Comparison of ENCODE assay signal across 8 cellular contexts in the genomic region with DNA sequence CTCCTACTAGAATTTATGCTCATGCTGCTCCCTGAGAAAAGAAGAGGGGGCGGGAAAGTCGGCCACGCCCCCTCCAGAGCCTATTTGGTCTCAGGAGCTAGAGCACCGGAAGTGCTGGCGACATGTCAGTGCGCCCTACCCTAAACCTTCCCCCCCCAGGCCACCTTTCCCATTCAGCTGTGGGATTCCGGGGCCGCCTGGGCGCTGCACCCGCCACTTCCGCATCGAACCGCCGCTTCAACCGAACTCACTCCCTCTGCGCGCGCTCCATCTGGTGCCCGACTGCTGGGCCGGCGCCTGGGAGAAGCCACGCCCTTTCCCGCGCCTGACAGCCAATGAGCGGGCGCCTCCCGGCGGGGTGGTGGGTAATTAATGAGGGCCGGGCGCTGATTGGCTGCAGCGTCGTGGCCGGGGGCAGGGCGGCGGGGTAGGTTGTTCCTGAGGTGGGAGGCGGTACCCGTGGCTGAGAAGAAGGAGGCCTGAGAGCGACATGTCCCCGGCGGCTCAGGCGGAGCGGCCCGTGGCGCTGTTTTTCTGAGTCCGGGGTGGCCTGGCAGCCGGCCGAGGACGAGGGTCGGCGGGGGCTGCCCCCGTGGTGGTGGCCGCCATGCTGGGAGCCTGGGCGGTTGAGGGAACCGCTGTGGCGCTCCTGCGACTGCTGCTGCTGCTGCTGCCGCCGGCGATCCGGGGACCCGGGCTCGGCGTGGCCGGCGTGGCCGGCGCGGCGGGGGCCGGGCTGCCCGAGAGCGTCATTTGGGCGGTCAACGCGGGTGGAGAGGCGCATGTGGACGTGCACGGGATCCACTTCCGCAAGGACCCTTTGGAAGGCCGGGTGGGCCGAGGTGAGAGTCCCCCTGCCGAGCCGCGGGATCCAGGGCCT. TPM values are rescaled to one million over a fixed set of nuclear protein-coding genes. Genes with fewer than 3 reads are reported as not detected.
A peak's percentile ranks its signal among the peaks of the same experiment; 100 is the strongest.
DNase-seq lines count a peak whose midpoint lies in the region; ATAC-seq, FAIRE-seq and TF ChIP-seq lines count a peak whose summit lies in the region.

A gene with protein sequence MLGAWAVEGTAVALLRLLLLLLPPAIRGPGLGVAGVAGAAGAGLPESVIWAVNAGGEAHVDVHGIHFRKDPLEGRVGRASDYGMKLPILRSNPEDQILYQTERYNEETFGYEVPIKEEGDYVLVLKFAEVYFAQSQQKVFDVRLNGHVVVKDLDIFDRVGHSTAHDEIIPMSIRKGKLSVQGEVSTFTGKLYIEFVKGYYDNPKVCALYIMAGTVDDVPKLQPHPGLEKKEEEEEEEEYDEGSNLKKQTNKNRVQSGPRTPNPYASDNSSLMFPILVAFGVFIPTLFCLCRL (plus strand): TSS at position 460 of the 880 bp plus-strand sequence. CDS start 148 bp downstream, at position 608.

- peaks cover 23% of the 10 kb centered on the region for H4K20me1 ChIP-seq in HepG2 (ENCODE audit: insufficient read depth, low read length)

- CTCF ChIA-PET in HepG2 (lab: Yijun Ruan, JAX; ENCODE audit: low intra/inter-chr PET ratio, low total read pairs) = no interaction called here

- in situ Hi-C loops in HepG2 (cut with HindIII; ENCODE audit: extremely low pct_ligation_motif_present, low pct_unique_long_range_greater_than_20kb) = no loop called here

- H3K27ac Mint-ChIP-seq in CD4-positive, CD25-positive, alpha-beta regulatory T cell = peak within 1 kb of the TSS; percentile 77 to 96 (median 94)

- 0% methylated on average over 3 of the region's 84 CpGs for WGBS in HepG2 (ENCODE audit: low lambda C conversion rate)

- no peaks in the 10 kb centered on the region for H3K9me3 ChIP-seq in CD4-positive, CD25-positive, alpha-beta regulatory T cell (ENCODE audit: control insufficient read depth in 2 of 2, low read length in 2 of 2)
- no peaks in the 10 kb centered on the region for H3K9me3 ChIP-seq in HepG2 (ENCODE audit: low read length)

- TF ChIP-seq POLR2A in HepG2 (IDR thresholded peaks at IDR 0.05; ENCODE audit: insufficient read depth in 1 of 2, low read depth in 2 of 2, low read length in 2 of 2) = peak; percentile 65 to 91

- peak within 1 kb of the TSS; percentile 98 for H3K4me2 ChIP-seq in HepG2 (ENCODE audit: low read depth, low read length)

- H2AFZ ChIP-seq in HepG2 (ENCODE audit: low read length) = peak within 1 kb of the TSS; percentile 71

- no peak for FAIRE-seq in HepG2 (lab: Jason Lieb, UNC)

- no TSS peak for BruUV-seq in HepG2 (replicated peaks; lab: Mats Ljungman, UMichigan)

- no peaks in the 10 kb centered on the region for H3K36me3 Mint-ChIP-seq in CD4-positive, CD25-positive, alpha-beta regulatory T cell

- H3K79me2 ChIP-seq in HepG2 (ENCODE audit: insufficient read depth, low read length) = peaks cover 48% of the 10 kb centered on the region

- DNase-seq in CD4-positive, CD25-positive, alpha-beta regulatory T cell = peak; percentile 98 to 100 (median 99)
- DNase-seq in NCI-H774 (lab: John Stamatoyannopoulos, UW) (peak; percentile 98), dermis blood vessel endothelial cell (peak; percentile 98), HepG2 (ENCODE audit: low spot score) (peak; percentile 94)
- DNase-seq in activated CD4-positive, alpha-beta T cell treated with anti-CD3 and anti-CD28 coated beads, Interleukin-2, amount 50 U/mL, for 4 hours = peak; percentile 98 to 99
- peak; percentile 99 for DNase-seq in stimulated activated CD4-positive, alpha-beta T cell treated with anti-CD3 and anti-CD28 coated beads, Interleukin-4, amount 100 ng/mL, for 1 hour

- TF ChIP-seq RAD21 in HepG2 (CRISPR knock-in tag; IDR thresholded peaks at IDR 0.05) = peak; percentile 63

- POLR2A ChIA-PET in HepG2 (lab: Yijun Ruan, JAX) = interaction anchor here (0.6 to 1.4 kb wide), 8 partner anchors 23 to 294 kb away, joined by 3 to 4 read pairs (median 3); partner anchors contain the start of genes HNF1A, POP5 and UNC119B

- peaks cover 4 to 43% (median 30%) of the 10 kb centered on the region in 4 donors for H3K4me1 Mint-ChIP-seq in CD4-positive, CD25-positive, alpha-beta regulatory T cell

- H3K4me3 ChIP-seq in CD4-positive, CD25-positive, alpha-beta regulatory T cell (ENCODE audit: low read depth, low read length) = peak within 1 kb of the TSS; percentile 84
- H3K4me3 ChIP-seq in HepG2 (replicated peaks in 1 of 3; ENCODE audit: insufficient read depth in 1 of 3, low read depth in 2 of 3, low read length in 3 of 3) = peak within 1 kb of the TSS; percentile 83 to 91 (median 86)

- peaks cover 26% of the 10 kb centered on the region for H3K4me1 ChIP-seq in CD4-positive, CD25-positive, alpha-beta regulatory T cell (ENCODE audit: control insufficient read depth, insufficient read depth, low read length, poor library complexity, severe bottlenecking)
- peaks cover 51% of the 10 kb centered on the region for H3K4me1 ChIP-seq in HepG2 (ENCODE audit: insufficient read depth, low read length)

- TF ChIP-seq CTCF in HepG2 (CRISPR knock-in tag; IDR thresholded peaks at IDR 0.05) = peak; percentile 59

- H3K27ac ChIP-seq in CD4-positive, CD25-positive, alpha-beta regulatory T cell (ENCODE audit: insufficient read depth, low read length, poor library complexity, severe bottlenecking) = peak within 1 kb of the TSS; percentile 89
- peak within 1 kb of the TSS; percentile 94 for H3K27ac ChIP-seq in HepG2 (ENCODE audit: extremely low read length, insufficient read depth, low read length)

- ATAC-seq in CD4-positive, CD25-positive, alpha-beta regulatory T cell (ENCODE audit: low read depth in 2 of 2) = peak; percentile 82
- peak; percentile 71 for ATAC-seq in GM19395 (IDR thresholded peaks at IDR 0.05; ENCODE audit: unreplicated experiment)
- ATAC-seq in HG03565 (IDR thresholded peaks at IDR 0.05; ENCODE audit: unreplicated experiment) = peak; percentile 44
- peak; percentile 87 for ATAC-seq in HepG2

- TF ChIP-seq EP300 in HepG2 (IDR thresholded peaks at IDR 0.05; ENCODE audit: low read depth in 2 of 2, low read length in 2 of 2) (no peak; a peak in 1 of 4 replicates), HepG2 (CRISPR knock-in tag; IDR thresholded peaks at IDR 0.05; ENCODE audit: borderline replicate concordance) (peak; percentile 63)

- H3K36me3 ChIP-seq in CD4-positive, CD25-positive, alpha-beta regulatory T cell (ENCODE audit: control insufficient read depth, insufficient read depth, low read length) = no peaks in the 10 kb centered on the region
- no peaks in the 10 kb centered on the region for H3K36me3 ChIP-seq in HepG2 (replicated peaks in 1 of 2; ENCODE audit: control insufficient read depth in 1 of 2, insufficient read depth in 2 of 2, low read length in 2 of 2)

- H3K27me3 ChIP-seq in CD4-positive, CD25-positive, alpha-beta regulatory T cell (ENCODE audit: control insufficient read depth, insufficient read depth, low read length) = no peaks in the 10 kb centered on the region
- H3K27me3 ChIP-seq in HepG2 (ENCODE audit: control insufficient read depth in 1 of 2, insufficient read depth in 2 of 2, low read length in 2 of 2) = no peaks in the 10 kb centered on the region

- H3K9ac ChIP-seq in HepG2 (ENCODE audit: insufficient read depth, low read depth, low read length) = peak within 1 kb of the TSS; percentile 85

- intact Hi-C loops in HepG2 (cut with micrococcal nuclease; ENCODE audit: unreplicated experiment) = loop anchor here (5.0 kb wide), 2 partner anchors 40 to 1390 kb away; partner anchors contain the start of gene MLXIP

- peak within 1 kb of the TSS; percentile 94 to 99 (median 98) for H3K4me3 Mint-ChIP-seq in CD4-positive, CD25-positive, alpha-beta regulatory T cell

- no peaks in the 10 kb centered on the region for H3K9me3 Mint-ChIP-seq in CD4-positive, CD25-positive, alpha-beta regulatory T cell

- peaks cover 7% of the 10 kb centered on the region for H3K27me3 Mint-ChIP-seq in CD4-positive, CD25-positive, alpha-beta regulatory T cell

TF ChIP-seq in HepG2, 621 proteins besides CTCF, POLR2A, EP300 and RAD21 (continues in another document):
- no peak for TF ChIP-seq MYNN (CRISPR knock-in tag; IDR thresholded peaks at IDR 0.05; ENCODE audit: low read depth)
- TF ChIP-seq SOX13 (IDR thresholded peaks at IDR 0.05) = no peak; the same call in 1 of the 2 replicates
- TF ChIP-seq SOX13 (CRISPR knock-in tag; conservative IDR thresholded peaks at IDR 0.05 in 1 of 2, IDR thresholded peaks at IDR 0.05 in 1 of 2) = no peak; a peak in 1 of 4 replicates

RNA-seq across cellular contexts. Expression of the gene that starts here (rescaled TPM):
- 28.2 TPM for total RNA-seq in CD4-positive, CD25-positive, alpha-beta regulatory T cell
- 10 to 100 TPM; 41.0 to 61.4 (median 44.7) TPM for polyA plus RNA-seq in CD4-positive, CD25-positive, alpha-beta regulatory T cell
- 46.5 and 75.1 TPM in 2 replicates for total RNA-seq in dermis blood vessel endothelial cell
- total RNA-seq in HepG2 (2016; rRNA removed; fragmentation: Illumina TruSeq; extraction: Trizol) = 95.5 and 156 TPM in 2 replicates
- 31.1 and 43.3 TPM in 2 replicates for total RNA-seq in HepG2 (2016; cell fraction: cytosol; rRNA removed; fragmentation: Illumina TruSeq; extraction: Trizol; ENCODE audit: low read depth)
- 92.5 and 153 TPM in 2 replicates for total RNA-seq in HepG2 (2016; cell fraction: insoluble cytoplasmic fraction; rRNA removed; fragmentation: Illumina TruSeq; extraction: Trizol)
- total RNA-seq in HepG2 (2016; cell fraction: membrane; rRNA removed; fragmentation: Illumina TruSeq; extraction: Trizol) = 74.8 and 84.9 TPM in 2 replicates
- 133 and 164 TPM in 2 replicates for total RNA-seq in HepG2 (2016; cell fraction: nucleus; rRNA removed; fragmentation: Illumina TruSeq; extraction: Trizol)
- 35.3 and 49.8 TPM in 2 replicates for polyA plus RNA-seq in HepG2 (2011; rRNA removed)
- polyA plus RNA-seq in HepG2 (2011; cell fraction: cytosol; rRNA removed) = 26.8 and 37.8 TPM in 2 replicates
- polyA plus RNA-seq in HepG2 (2011; cell fraction: nucleus; rRNA removed) = 18.9 and 25.8 TPM in 2 replicates
- 53.8 and 55.5 TPM in 2 replicates for polyA plus RNA-seq in HepG2 (2012)
- 50.6 and 60.4 TPM in 2 replicates for polyA plus RNA-seq in HepG2 (2016; cell fraction: cytosol; fragmentation: Illumina TruSeq; extraction: Trizol; ENCODE audit: low read depth)
- 79.3 and 82.1 TPM in 2 replicates for polyA plus RNA-seq in HepG2 (2016; cell fraction: insoluble cytoplasmic fraction; fragmentation: Illumina TruSeq; extraction: Trizol; ENCODE audit: low read depth)
- polyA plus RNA-seq in HepG2 (2016; cell fraction: membrane; fragmentation: Illumina TruSeq; extraction: Trizol; ENCODE audit: low read depth) = 61.3 and 75.0 TPM in 2 replicates
- 177 and 196 TPM in 2 replicates for polyA plus RNA-seq in HepG2 (2016; cell fraction: nucleus; fragmentation: Illumina TruSeq; extraction: Trizol; ENCODE audit: insufficient read depth, low read depth)
- polyA minus RNA-seq in HepG2 (2011; rRNA and poly(A)+ RNA removed; ENCODE audit: low replicate concordance) = 39.9 and 58.9 TPM in 2 replicates
- polyA minus RNA-seq in HepG2 (2011; cell fraction: cytosol; rRNA and poly(A)+ RNA removed) = 37.0 and 60.4 TPM in 2 replicates
- polyA minus RNA-seq in HepG2 (2011; cell fraction: nucleus; rRNA and poly(A)+ RNA removed) = 19.3 and 30.8 TPM in 2 replicates

Comparison
In these comparisons a context has a peak if more than half of its experiments do, and no peak if none do; other contexts are left out.
1. Peak in every context shown above with its lines: DNase-seq, ATAC-seq, H3K4me3 ChIP-seq and H3K27ac ChIP-seq.